ENCODE assay signal across 30 cellular contexts in the genomic region with DNA sequence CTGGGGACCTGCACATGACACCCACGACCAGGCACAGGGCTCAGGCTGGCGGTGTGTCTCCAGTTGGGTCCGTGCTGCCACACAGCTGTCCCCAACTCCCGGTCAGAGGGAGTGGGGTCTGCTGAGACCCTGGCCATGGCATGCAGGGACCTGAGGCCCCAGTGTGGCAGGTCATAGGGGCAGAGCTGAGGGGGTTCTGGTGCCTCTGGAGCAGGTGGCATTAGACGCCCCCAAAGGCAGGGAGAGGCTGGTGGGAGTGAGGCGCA. TPM values are rescaled to one million over a fixed set of nuclear protein-coding genes. Genes with fewer than 3 reads are reported as not detected.
"Had no signal": no experiment of that assay in that cellular context is flagged by ENCODE, and none has a peak within 500 bp of the region (broad histone marks: within the 10 kb centered on the region; RNA-seq: fewer than 3 reads in every experiment).

No MANE protein-coding gene starts in this region.

- H3K27ac Mint-ChIP-seq: activated CD4-positive, alpha-beta T cell treated with anti-CD3 and anti-CD28 coated beads, Interleukin-2, amount 10 ng/mL, durations not matched to agents 24 days and 14 days; activated CD8-positive, alpha-beta T cell treated with anti-CD3 and anti-CD28 coated beads for 36 hours; activated naive CD8-positive, alpha-beta T cell treated with anti-CD3 and anti-CD28 coated beads for 36 hours; activated T-cell treated with anti-CD3 and anti-CD28 coated beads, Interleukin-2, amount 50 U/mL, for 72 hours; activated T-helper 17 cell treated with anti-CD3 and anti-CD28 coated beads, Interleukin-2, amount 50 U/mL, for 72 hours; T-helper 1 cell treated with Interleukin-12 subunit alpha and Interleukin-12 subunit beta and Interleukin-4 antibody, amounts not matched to agents 30 μg/mL and 1 μg/mL, for 36 hours; T-helper 2 cell treated with Interferon-gamma antibody and Interleukin-4, amounts not matched to agents 5 μg/mL and 100 μg/mL, for 36 hours had no signal

- H3K4me3 Mint-ChIP-seq: activated CD4-positive, alpha-beta T cell treated with anti-CD3 and anti-CD28 coated beads, Interleukin-2, amount 10 ng/mL, durations not matched to agents 24 days and 14 days; activated CD8-positive, alpha-beta T cell treated with anti-CD3 and anti-CD28 coated beads for 36 hours; activated T-cell treated with anti-CD3 and anti-CD28 coated beads, Interleukin-2, amount 50 U/mL, for 72 hours; activated T-helper 17 cell treated with anti-CD3 and anti-CD28 coated beads, Interleukin-2, amount 50 U/mL, for 72 hours; T-helper 1 cell treated with Interleukin-12 subunit alpha and Interleukin-12 subunit beta and Interleukin-4 antibody, amounts not matched to agents 30 μg/mL and 1 μg/mL, for 36 hours; T-helper 2 cell treated with Interferon-gamma antibody and Interleukin-4, amounts not matched to agents 5 μg/mL and 100 μg/mL, for 36 hours had no signal

- ATAC-seq: activated CD8-positive, alpha-beta T cell treated with anti-CD3 and anti-CD28 coated beads for 36 hours; activated T-cell treated with anti-CD3 and anti-CD28 coated beads, Interleukin-2, amount 50 U/mL, for 72 hours; activated T-helper 17 cell treated with anti-CD3 and anti-CD28 coated beads, Interleukin-2, amount 50 U/mL, for 72 hours; PC-3 had no signal

- H3K9me3 Mint-ChIP-seq: activated CD4-positive, alpha-beta T cell treated with anti-CD3 and anti-CD28 coated beads, Interleukin-2, amount 10 ng/mL, durations not matched to agents 24 days and 14 days; activated CD8-positive, alpha-beta T cell treated with anti-CD3 and anti-CD28 coated beads for 36 hours; activated naive CD8-positive, alpha-beta T cell treated with anti-CD3 and anti-CD28 coated beads for 36 hours; activated T-cell treated with anti-CD3 and anti-CD28 coated beads, Interleukin-2, amount 50 U/mL, for 72 hours; activated T-helper 17 cell treated with anti-CD3 and anti-CD28 coated beads, Interleukin-2, amount 50 U/mL, for 72 hours; T-helper 1 cell treated with Interleukin-12 subunit alpha and Interleukin-12 subunit beta and Interleukin-4 antibody, amounts not matched to agents 30 μg/mL and 1 μg/mL, for 36 hours; T-helper 2 cell treated with Interferon-gamma antibody and Interleukin-4, amounts not matched to agents 5 μg/mL and 100 μg/mL, for 36 hours had no signal

- H3K27me3 Mint-ChIP-seq: activated CD8-positive, alpha-beta T cell treated with anti-CD3 and anti-CD28 coated beads for 36 hours; activated naive CD8-positive, alpha-beta T cell treated with anti-CD3 and anti-CD28 coated beads for 36 hours; activated T-helper 17 cell treated with anti-CD3 and anti-CD28 coated beads, Interleukin-2, amount 50 U/mL, for 72 hours had no signal

- DNase-seq: activated CD8-positive, alpha-beta T cell treated with anti-CD3 and anti-CD28 coated beads for 36 hours; activated effector memory CD4-positive, alpha-beta T cell treated with anti-CD3 and anti-CD28 coated beads, Interleukin-2, amount 50 U/mL, for 16 hours; activated naive CD4-positive, alpha-beta T cell; activated naive CD4-positive, alpha-beta T cell treated with anti-CD3 and anti-CD28 coated beads, Interleukin-2, amount 50 U/mL, for 16 hours; activated naive CD8-positive, alpha-beta T cell treated with anti-CD3 and anti-CD28 coated beads for 36 hours; activated T-cell treated with anti-CD3 and anti-CD28 coated beads, Interleukin-2, amount 50 U/mL, for 1 hour; amniotic stem cell; brain microvascular endothelial cell; NCI-H1092 treated with DMSO at 0.1 percent for 48 hours; NCI-H1417; NCI-H146; NCI-H187; NCI-H2029 treated with DMSO at 0.1 percent for 48 hours; NCI-H2107; NCI-H2171; NCI-H510A; NCI-H526; NCI-H748 treated with DMSO at 0.1 percent for 48 hours; NK-92 treated with Interleukin-12 subunit alpha and Interleukin-12 subunit beta, amount 100 ng/mL, for 24 hours; PC-3; RPMI8226; SHP77 treated with DMSO at 0.1 percent for 48 hours; SK-N-SH had no signal

RNA-seq across cellular contexts. Expression of a gene that starts 6.5 kb away (rescaled TPM):
- total RNA-seq: activated CD8-positive, alpha-beta T cell treated with anti-CD3 and anti-CD28 coated beads for 36 hours; activated naive CD8-positive, alpha-beta T cell treated with anti-CD3 and anti-CD28 coated beads for 36 hours; aorta; PC-3; SJSA1 had no signal
